Comparison of ENCODE assay signal across 20 cellular contexts in the genomic region with DNA sequence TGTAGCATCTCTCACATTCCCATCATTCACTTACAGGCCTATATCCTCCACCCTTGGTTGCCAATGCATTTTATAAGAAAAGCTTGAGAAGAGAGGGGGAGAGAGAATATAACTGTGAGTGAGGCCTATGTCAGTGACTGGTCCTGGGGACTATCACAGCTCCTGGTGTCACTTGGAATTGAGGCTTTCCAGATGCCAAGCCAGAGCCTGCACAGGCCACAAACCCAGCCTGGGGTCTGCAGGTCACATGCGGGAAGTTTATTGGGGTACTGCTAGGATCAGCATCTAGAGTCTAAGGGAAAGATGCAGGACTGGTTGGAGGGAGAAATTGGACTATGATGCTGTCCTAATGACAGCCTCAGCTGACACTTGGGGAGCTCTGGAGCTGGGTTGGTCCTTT. TPM values are rescaled to one million over a fixed set of nuclear protein-coding genes. Genes with fewer than 3 reads are reported as not detected.
DNase-seq lines count a peak whose midpoint lies in the region; ATAC-seq and TF ChIP-seq lines count a peak whose summit lies in the region.
"Had no signal": no experiment of that assay in that cellular context is flagged by ENCODE, and none has a peak within 500 bp of the region (broad histone marks: within the 10 kb centered on the region; RNA-seq: fewer than 3 reads in every experiment).

No MANE protein-coding gene starts in this region.

- H3K27me3 Mint-ChIP-seq in mesothelial cell of epicardium (ENCODE audit: low read depth), result no peaks in the 10 kb centered on the region
- H3K27me3 Mint-ChIP-seq: CD4-positive, alpha-beta T cell had no signal

- H3K9me3 Mint-ChIP-seq in mesothelial cell of epicardium, result peaks cover 31% of the 10 kb centered on the region
- H3K9me3 Mint-ChIP-seq in stimulated activated effector memory CD8-positive, alpha-beta T cell treated with anti-CD3 and anti-CD28 coated beads, Interleukin-12 subunit alpha, Interleukin-12 subunit beta, amount 100 ng/mL, for 72 hours, result no peaks in the 10 kb centered on the region
- H3K9me3 Mint-ChIP-seq: CD4-positive, alpha-beta T cell; CD8-positive, alpha-beta T cell had no signal

- ATAC-seq in right cardiac atrium (no peak), HG02885 (IDR thresholded peaks at IDR 0.05; ENCODE audit: poor library complexity, unreplicated experiment) (no peak)
- ATAC-seq in stimulated activated effector memory CD8-positive, alpha-beta T cell treated with anti-CD3 and anti-CD28 coated beads, Interleukin-12 subunit alpha, Interleukin-12 subunit beta, amount 100 ng/mL, for 72 hours, result no peak
- ATAC-seq: CD8-positive, alpha-beta T cell had no signal

- H3K4me3 ChIP-seq in cardiac muscle cell, result no peak overlapping the region
- no peak overlapping the region for H3K4me3 ChIP-seq in right cardiac atrium (ENCODE audit: low read length)
- H3K4me3 ChIP-seq: BLaER1 treated with 17β-estradiol and CSF1 and Interleukin-3, amounts not matched to agents 10 nM and 100 nM had no signal

- intact Hi-C loops in right cardiac atrium (cut with DNase I), result no loop called here

- no peaks in the 10 kb centered on the region for H3K36me3 Mint-ChIP-seq in mesothelial cell of epicardium
- no peaks in the 10 kb centered on the region for H3K36me3 Mint-ChIP-seq in stimulated activated effector memory CD8-positive, alpha-beta T cell treated with anti-CD3 and anti-CD28 coated beads, Interleukin-12 subunit alpha, Interleukin-12 subunit beta, amount 100 ng/mL, for 72 hours
- H3K36me3 Mint-ChIP-seq: CD8-positive, alpha-beta T cell had no signal

- H3K27ac Mint-ChIP-seq in mesothelial cell of epicardium, result peak overlapping the region; percentile 80
- peak overlapping the region; percentile 60 for H3K27ac Mint-ChIP-seq in stimulated activated effector memory CD8-positive, alpha-beta T cell treated with anti-CD3 and anti-CD28 coated beads, Interleukin-12 subunit alpha, Interleukin-12 subunit beta, amount 100 ng/mL, for 72 hours
- H3K27ac Mint-ChIP-seq: B cell; CD4-positive, alpha-beta T cell; CD8-positive, alpha-beta T cell had no signal

- H3K9me3 ChIP-seq in cardiac muscle cell (ENCODE audit: low read depth) (no peaks in the 10 kb centered on the region), right cardiac atrium (ENCODE audit: control insufficient read depth, low read length) (no peaks in the 10 kb centered on the region)
- H3K9me3 ChIP-seq: BLaER1 treated with 17β-estradiol and CSF1 and Interleukin-3, amounts not matched to agents 10 nM and 100 nM; Caco-2 had no signal

- TF ChIP-seq CTCF in cardiac muscle cell (IDR thresholded peaks at IDR 0.05; ENCODE audit: low read depth, low read length) (no peak), mesothelial cell of epicardium (IDR thresholded peaks at IDR 0.05; ENCODE audit: unreplicated experiment) (no peak)

- peaks cover 61% of the 10 kb centered on the region for H3K4me1 Mint-ChIP-seq in mesothelial cell of epicardium
- peaks cover 7% of the 10 kb centered on the region for H3K4me1 Mint-ChIP-seq in stimulated activated effector memory CD8-positive, alpha-beta T cell treated with anti-CD3 and anti-CD28 coated beads, Interleukin-12 subunit alpha, Interleukin-12 subunit beta, amount 100 ng/mL, for 72 hours

- no peak overlapping the region for H3K4me3 Mint-ChIP-seq in mesothelial cell of epicardium
- no peak overlapping the region for H3K4me3 Mint-ChIP-seq in stimulated activated effector memory CD8-positive, alpha-beta T cell treated with anti-CD3 and anti-CD28 coated beads, Interleukin-12 subunit alpha, Interleukin-12 subunit beta, amount 100 ng/mL, for 72 hours
- H3K4me3 Mint-ChIP-seq: B cell; CD4-positive, alpha-beta T cell; CD8-positive, alpha-beta T cell had no signal

- H3K36me3 ChIP-seq in cardiac muscle cell, result no peaks in the 10 kb centered on the region
- H3K36me3 ChIP-seq: BLaER1 treated with 17β-estradiol and CSF1 and Interleukin-3, amounts not matched to agents 10 nM and 100 nM had no signal

- H3K27ac ChIP-seq in cardiac muscle cell, result peak overlapping the region; percentile 89
- no peak overlapping the region for H3K27ac ChIP-seq in right cardiac atrium (ENCODE audit: low read length)
- H3K27ac ChIP-seq: BLaER1 treated with 17β-estradiol and CSF1 and Interleukin-3, amounts not matched to agents 10 nM and 100 nM; C4-2B had no signal

- 93% methylated on average over 1 of the region's 1 CpG for WGBS in right cardiac atrium

- peaks cover 31% of the 10 kb centered on the region for H3K4me1 ChIP-seq in cardiac muscle cell (ENCODE audit: low read depth)
- peaks cover 11% of the 10 kb centered on the region for H3K4me1 ChIP-seq in right cardiac atrium (ENCODE audit: control insufficient read depth, insufficient read depth, low read length)

- H3K27me3 ChIP-seq in cardiac muscle cell, result no peaks in the 10 kb centered on the region
- H3K27me3 ChIP-seq in right cardiac atrium (ENCODE audit: control insufficient read depth, insufficient read depth), result no peaks in the 10 kb centered on the region

- DNase-seq in cardiac muscle cell (ENCODE audit: low read depth in 1 of 2, low spot score in 1 of 2) (peak in 1 of 2 donors; percentile 9), right cardiac atrium (no peak), SK-N-DZ (ENCODE audit: low spot score) (peak; percentile 73), mesothelial cell of epicardium (ENCODE audit: low spot score in 2 of 2, unreplicated experiment in 2 of 2) (no peak), AG08395 (ENCODE audit: low spot score) (no peak), activated gamma-delta T cell treated with Interleukin-2 at 50 U/mL for 16 hours (no peak)
- DNase-seq in stimulated activated effector memory CD8-positive, alpha-beta T cell treated with anti-CD3 and anti-CD28 coated beads, Interleukin-12 subunit alpha, Interleukin-12 subunit beta, amount 100 ng/mL, for 72 hours (ENCODE audit: low spot score in 2 of 2), result no peak
- DNase-seq: 8988T; ACHN; AML-193; Caco-2; Calu3; CD4-positive, alpha-beta T cell; CD8-positive, alpha-beta T cell; DMS79 treated with DMSO at 0.1 percent for 48 hours; GF-D8 had no signal

RNA-seq across cellular contexts. Expression of gene RTL5, which starts 47.6 kb away (rescaled TPM):
- total RNA-seq in cardiac muscle cell (9.0 and 11.6 TPM in 2 replicates), right cardiac atrium (1 to 10 TPM; 3.0 to 5.7 (median 4.2) TPM), mesothelial cell of epicardium (36.1 to 37.5 TPM (median 36.4 TPM) in 3 replicates)
- polyA plus RNA-seq in cardiac muscle cell (8.3 and 10.4 TPM in 2 replicates), right cardiac atrium (2.7 TPM)
- 2.2 and 2.4 TPM in 2 replicates for polyA plus RNA-seq in SK-N-DZ (2014; cell fraction: cytosol; rRNA removed)
- 2.9 and 5.1 TPM in 2 replicates for polyA plus RNA-seq in SK-N-DZ (2014; cell fraction: nucleus; rRNA removed)
